ENCODE assay signal across 27 cellular contexts in the genomic region with DNA sequence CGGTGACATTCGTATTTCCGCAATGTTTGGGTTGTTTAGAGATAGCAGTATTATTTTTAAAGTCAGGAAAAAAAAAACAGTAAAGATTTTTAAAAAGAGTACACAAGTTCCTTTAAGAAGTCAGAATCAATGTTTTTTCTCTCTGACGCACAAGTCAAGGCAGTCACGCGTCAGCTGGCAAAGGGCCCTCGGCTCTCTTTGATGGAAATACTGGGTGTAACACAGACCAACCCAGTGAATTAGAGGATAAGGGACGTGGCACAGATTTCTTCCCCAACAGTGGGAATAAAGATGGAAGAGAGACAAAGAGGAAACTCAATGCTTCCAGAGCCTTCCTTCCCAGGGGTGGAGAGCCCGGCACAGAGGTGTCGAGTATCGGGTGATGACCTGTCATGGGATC.
"Had no signal": no experiment of that assay in that cellular context is flagged by ENCODE, and none has a peak within 500 bp of the region (broad histone marks: within the 10 kb centered on the region; RNA-seq: fewer than 3 reads in every experiment).

No MANE protein-coding gene starts in this region.

- H3K4me3 Mint-ChIP-seq: activated naive CD8-positive, alpha-beta T cell treated with anti-CD3 and anti-CD28 coated beads, Interleukin-2, amount 10 ng/mL, durations not matched to agents 7 days and 5 days; activated T-cell treated with anti-CD3 and anti-CD28 coated beads, Interleukin-2, amount 50 U/mL, for 24 hours; naive B cell; neural progenitor cell; stimulated activated naive B cell treated with anti-CD40 and anti-IgM and Interleukin-4, amounts not matched to agents 10 μg/mL and 1 μg/mL and 100 μg/mL, for 72 hours; T-helper 1 cell treated with Interleukin-12 subunit alpha and Interleukin-12 subunit beta and Interleukin-4 antibody, amounts not matched to agents 30 μg/mL and 1 μg/mL, for 36 hours; WTC11 had no signal

- H3K4me1 Mint-ChIP-seq: WTC11 had no signal

- H3K27ac Mint-ChIP-seq: activated naive CD8-positive, alpha-beta T cell treated with anti-CD3 and anti-CD28 coated beads, Interleukin-2, amount 10 ng/mL, durations not matched to agents 7 days and 5 days; activated T-cell treated with anti-CD3 and anti-CD28 coated beads, Interleukin-2, amount 50 U/mL, for 24 hours; activated T-helper 2 cell treated with anti-CD3 and anti-CD28 coated beads, Interferon-gamma antibody, Interleukin-2, Interleukin-4, amounts not matched to agents 10 μg/mL and 5 μg/mL and 100 μg/mL, durations not matched to agents 14 hours and 24 hours and 36 hours; naive B cell; neural progenitor cell; progenitor cell of endocrine pancreas; stimulated activated naive B cell treated with anti-CD40 and anti-IgM and Interleukin-4, amounts not matched to agents 10 μg/mL and 1 μg/mL and 100 μg/mL, for 72 hours; T-helper 1 cell treated with Interleukin-12 subunit alpha and Interleukin-12 subunit beta and Interleukin-4 antibody, amounts not matched to agents 30 μg/mL and 1 μg/mL, for 36 hours; WTC11 had no signal

- H3K9me3 Mint-ChIP-seq: activated naive CD8-positive, alpha-beta T cell treated with anti-CD3 and anti-CD28 coated beads, Interleukin-2, amount 10 ng/mL, durations not matched to agents 7 days and 5 days; activated T-cell treated with anti-CD3 and anti-CD28 coated beads, Interleukin-2, amount 50 U/mL, for 24 hours; activated T-helper 2 cell treated with anti-CD3 and anti-CD28 coated beads, Interferon-gamma antibody, Interleukin-2, Interleukin-4, amounts not matched to agents 10 μg/mL and 5 μg/mL and 100 μg/mL, durations not matched to agents 14 hours and 24 hours and 36 hours; naive B cell; neural progenitor cell; stimulated activated naive B cell treated with anti-CD40 and anti-IgM and Interleukin-4, amounts not matched to agents 10 μg/mL and 1 μg/mL and 100 μg/mL, for 72 hours; T-helper 1 cell treated with Interleukin-12 subunit alpha and Interleukin-12 subunit beta and Interleukin-4 antibody, amounts not matched to agents 30 μg/mL and 1 μg/mL, for 36 hours; WTC11 had no signal

- H3K36me3 ChIP-seq: neural progenitor cell had no signal

- H3K27me3 Mint-ChIP-seq: activated naive CD8-positive, alpha-beta T cell treated with anti-CD3 and anti-CD28 coated beads, Interleukin-2, amount 10 ng/mL, durations not matched to agents 7 days and 5 days; activated T-cell treated with anti-CD3 and anti-CD28 coated beads, Interleukin-2, amount 50 U/mL, for 24 hours; naive B cell; progenitor cell of endocrine pancreas; stimulated activated naive B cell treated with anti-CD40 and anti-IgM and Interleukin-4, amounts not matched to agents 10 μg/mL and 1 μg/mL and 100 μg/mL, for 72 hours had no signal

- H3K4me2 ChIP-seq: neural progenitor cell, smooth muscle cell had no signal

- ATAC-seq: body of pancreas; esophagus mucosa; gastroesophageal sphincter; left colon; lower lobe of right lung; stimulated activated naive B cell treated with anti-CD40 and anti-IgM and Interleukin-4, amounts not matched to agents 10 μg/mL and 1 μg/mL and 100 μg/mL, for 72 hours; WTC11 had no signal

- H3K27ac ChIP-seq: body of pancreas, cardiac muscle cell, lower lobe of right lung, neural progenitor cell, thoracic aorta had no signal

- H3K4me3 ChIP-seq: body of pancreas, cardiac muscle cell, gastroesophageal sphincter, lower lobe of right lung, neural progenitor cell, smooth muscle cell, thoracic aorta had no signal

- DNase-seq: activated CD4-positive, alpha-beta T cell treated with anti-CD3 and anti-CD28 coated beads, Interleukin-2, amount 50 U/mL, for 4 hours; activated CD8-positive, alpha-beta memory T cell treated with anti-CD3 and anti-CD28 coated beads for 24 hours; activated CD8-positive, alpha-beta memory T cell treated with anti-CD3 and anti-CD28 coated beads, Interleukin-2, amount 50 U/mL, for 4 hours; activated naive CD4-positive, alpha-beta T cell treated with Interleukin-2 at 50 U/mL for 16 hours; activated naive CD8-positive, alpha-beta T cell treated with anti-CD3 and anti-CD28 coated beads, Interleukin-2, amount 10 ng/mL, durations not matched to agents 7 days and 5 days; activated T-cell treated with anti-CD3 and anti-CD28 coated beads, Interleukin-2, amount 50 U/mL, for 24 hours; body of pancreas; dermis blood vessel endothelial cell; effector CD8-positive, alpha-beta T cell; islet precursor cell; left colon; lower lobe of right lung; mesendoderm; naive B cell; stimulated activated CD4-positive, alpha-beta T cell treated with anti-CD3 and anti-CD28 coated beads, Interleukin-15, amount 100 ng/mL, for 24 hours; stimulated activated naive B cell treated with anti-CD40 and anti-IgM and Interleukin-4, amounts not matched to agents 10 μg/mL and 1 μg/mL and 100 μg/mL, for 72 hours; T1000 had no signal

- H3K9me3 ChIP-seq: body of pancreas, gastroesophageal sphincter, lower lobe of right lung, thoracic aorta had no signal

- H3K27me3 ChIP-seq: body of pancreas, cardiac muscle cell, gastroesophageal sphincter, neural progenitor cell had no signal

- H3K4me1 ChIP-seq: neural progenitor cell had no signal

- H2AFZ ChIP-seq: neural progenitor cell had no signal

- H3K9ac ChIP-seq: neural progenitor cell had no signal
